Comparison of ENCODE assay signal across 10 cellular contexts in the genomic region with DNA sequence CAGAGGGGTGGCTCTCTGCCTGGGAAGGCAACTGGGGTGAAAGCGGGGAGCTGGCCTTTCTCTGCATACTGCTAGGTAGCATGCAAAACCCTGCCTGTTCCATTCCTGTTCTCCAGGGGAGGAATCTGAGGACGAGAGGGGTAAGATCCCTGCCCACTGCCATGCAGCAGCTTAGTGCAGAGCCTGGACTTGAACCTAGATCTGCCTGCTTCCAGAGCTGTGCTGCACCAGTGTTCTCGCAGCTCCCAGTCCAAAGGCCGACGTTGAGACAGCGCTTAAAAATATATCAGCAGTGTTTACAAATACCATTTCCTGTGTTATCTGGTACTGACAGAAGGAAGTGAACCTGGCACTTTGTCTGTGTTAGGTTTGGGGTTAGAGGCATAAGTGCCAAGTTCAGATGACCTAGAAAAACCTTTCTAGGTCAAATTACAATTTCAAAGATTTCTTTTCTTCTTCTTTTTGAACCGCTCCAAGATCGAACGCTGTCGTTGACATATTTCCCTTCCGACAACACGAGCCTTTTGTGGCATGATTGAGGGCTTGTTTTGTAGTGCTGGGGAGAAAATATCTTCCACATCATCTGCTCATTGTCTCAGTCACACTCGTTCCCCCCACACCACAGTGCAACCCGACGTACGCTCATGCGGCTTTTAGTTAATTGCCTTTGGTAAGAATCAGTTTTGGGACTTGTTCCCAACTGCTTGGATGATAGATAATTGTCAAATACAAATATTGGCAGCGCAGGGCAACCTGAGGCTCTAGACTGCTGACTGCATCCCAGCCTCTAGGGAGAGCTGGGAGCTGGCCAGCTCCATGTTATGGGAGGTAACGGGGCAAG. TPM values are rescaled to one million over a fixed set of nuclear protein-coding genes. Genes with fewer than 3 reads are reported as not detected.
A peak's percentile ranks its signal among the peaks of the same experiment; 100 is the strongest.
DNase-seq lines count a peak whose midpoint lies in the region; ATAC-seq, FAIRE-seq and TF ChIP-seq lines count a peak whose summit lies in the region.
"Had no signal": no experiment of that assay in that cellular context is flagged by ENCODE, and none has a peak within 500 bp of the region (broad histone marks: within the 10 kb centered on the region; RNA-seq: fewer than 3 reads in every experiment).

No MANE protein-coding gene starts in this region.

- H3K36me3 ChIP-seq in GM12878 (ENCODE audit: control insufficient read depth in 2 of 2, insufficient read depth in 2 of 2, low read length in 1 of 2), result no peaks in the 10 kb centered on the region

- no peak overlapping the region for H3K9ac ChIP-seq in GM12878 (ENCODE audit: control insufficient read depth, insufficient read depth, low read length)

- H3K4me1 ChIP-seq in GM12878 (ENCODE audit: control insufficient read depth, insufficient read depth, low read length), result peaks cover 33% of the 10 kb centered on the region

- WGBS in GM12878 (ENCODE audit: insufficient coverage, insufficient replicate concordance, low lambda C conversion rate, missing lambda C conversion rate), result 56% methylated on average over 19 of the region's 19 CpGs

- no peaks in the 10 kb centered on the region for H3K79me2 ChIP-seq in GM12878 (ENCODE audit: control insufficient read depth, insufficient read depth, low read length)

- FAIRE-seq in GM12878 (lab: Jason Lieb, UNC), result no peak

- RAD21 ChIA-PET in GM12878 (lab: Charles Lee; ENCODE audit: unreplicated experiment), result interaction anchor here (0.6 to 1.3 kb wide), 5 partner anchors 17 to 428 kb away, joined by 3 to 5 read pairs (median 3); no protein-coding TSS in a partner anchor

- TF ChIP-seq EP300 in GM12878 (IDR thresholded peaks at IDR 0.05; ENCODE audit: borderline replicate concordance in 1 of 2, control insufficient read depth in 1 of 2, low read depth in 2 of 2, low read length in 2 of 2), result no peak

- H3K4me3 ChIP-seq in GM12878, result no peak overlapping the region

- H3K36me3 Mint-ChIP-seq in activated CD4-positive, alpha-beta T cell treated with anti-CD3 and anti-CD28 coated beads, Interleukin-2, amount 10 ng/mL, durations not matched to agents 24 days and 14 days (ENCODE audit: low read depth), result peaks cover 15% of the 10 kb centered on the region
- H3K36me3 Mint-ChIP-seq in neural crest cell (ENCODE audit: low read depth), result no peaks in the 10 kb centered on the region
- H3K36me3 Mint-ChIP-seq in chondrocyte (ENCODE audit: low read depth), result no peaks in the 10 kb centered on the region

- in situ Hi-C loops in GM12878 (cut with MboI), result no loop called here

- peak overlapping the region; percentile 67 for H2AFZ ChIP-seq in GM12878 (ENCODE audit: control insufficient read depth, low read depth, low read length)

- no peak overlapping the region for H3K27ac ChIP-seq in GM12878 (ENCODE audit: control insufficient read depth, insufficient read depth)

- CTCF ChIA-PET in GM12878 (lab: Yijun Ruan, JAX), result interaction anchor here (0.8 to 0.9 kb wide), 2 partner anchors 11 to 209 kb away, joined by 3 read pairs; no protein-coding TSS in a partner anchor

- no TSS peak for BruUV-seq in GM12878 (replicated peaks; lab: Mats Ljungman, UMichigan)

- intact Hi-C loops in activated CD4-positive, alpha-beta T cell treated with anti-CD3 and anti-CD28 coated beads, Interleukin-2, amount 10 ng/mL, durations not matched to agents 24 days and 14 days (cut with micrococcal nuclease), result loop anchor here (5.0 kb wide), 1 partner anchor 502 kb away; a partner anchor contains a TSS
- intact Hi-C loops in GM12878 (cut with micrococcal nuclease; ENCODE audit: unreplicated experiment), result no loop called here

- peaks cover 12% of the 10 kb centered on the region for H3K27me3 Mint-ChIP-seq in activated CD4-positive, alpha-beta T cell treated with anti-CD3 and anti-CD28 coated beads, Interleukin-2, amount 10 ng/mL, durations not matched to agents 24 days and 14 days
- H3K27me3 Mint-ChIP-seq in neural crest cell (ENCODE audit: low read depth), result no peaks in the 10 kb centered on the region
- peaks cover 15% of the 10 kb centered on the region for H3K27me3 Mint-ChIP-seq in chondrocyte (ENCODE audit: low read depth)

- TF ChIP-seq POLR2A in GM12878 (IDR thresholded peaks at IDR 0.05; ENCODE audit: low read depth, low read length), result no peak

- DNase-seq in activated CD4-positive, alpha-beta T cell treated with anti-CD3 and anti-CD28 coated beads, Interleukin-2, amount 10 ng/mL, durations not matched to agents 24 days and 14 days, result no peak
- DNase-seq in activated CD4-positive, alpha-beta T cell treated with anti-CD3 and anti-CD28 coated beads, Interleukin-2, amount 50 U/mL, for 48 hours, result no peak
- DNase-seq in NCI-H2029 treated with DMSO at 0.1 percent for 48 hours (lab: John Stamatoyannopoulos, UW) (peak; percentile 91), GM12878 (ENCODE audit: low read depth, low spot score) (no peak), neural crest cell (ENCODE audit: low read depth, low spot score) (no peak), chondrocyte (ENCODE audit: low spot score) (no peak)
- DNase-seq: cortex of kidney, naive B cell had no signal

- H3K9me3 Mint-ChIP-seq in activated CD4-positive, alpha-beta T cell treated with anti-CD3 and anti-CD28 coated beads, Interleukin-2, amount 10 ng/mL, durations not matched to agents 24 days and 14 days, result peaks cover 16% of the 10 kb centered on the region
- H3K9me3 Mint-ChIP-seq in neural crest cell (no peaks in the 10 kb centered on the region), chondrocyte (ENCODE audit: low read depth) (no peaks in the 10 kb centered on the region)

- H3K4me2 ChIP-seq in GM12878 (ENCODE audit: control insufficient read depth, insufficient read depth), result peak overlapping the region; percentile 61

- POLR2A ChIA-PET in GM12878 (lab: Charles Lee), result interaction anchor here (1.0 to 1.5 kb wide), 2 partner anchors 18 kb away, joined by 3 read pairs; no protein-coding TSS in a partner anchor

- no peak for TF ChIP-seq RAD21 in GM12878 (IDR thresholded peaks at IDR 0.05; ENCODE audit: insufficient read depth, low read depth, low read length)

- H3K4me3 Mint-ChIP-seq in activated CD4-positive, alpha-beta T cell treated with anti-CD3 and anti-CD28 coated beads, Interleukin-2, amount 10 ng/mL, durations not matched to agents 24 days and 14 days, result peak overlapping the region; percentile 31
- H3K4me3 Mint-ChIP-seq in neural crest cell (no peak overlapping the region), chondrocyte (ENCODE audit: unreplicated experiment) (no peak overlapping the region)

- TF ChIP-seq CTCF in GM12878 (IDR thresholded peaks at IDR 0.05 in 2 of 3, conservative IDR thresholded peaks at IDR 0.05 in 1 of 3; ENCODE audit: control insufficient read depth in 2 of 3, extremely low read depth in 1 of 3, insufficient read depth in 1 of 3, low read depth in 3 of 3, low read length in 3 of 3), result no peak
- no peak for TF ChIP-seq CTCF in neural crest cell (conservative IDR thresholded peaks at IDR 0.05)
- no peak for TF ChIP-seq CTCF in chondrocyte (IDR thresholded peaks at IDR 0.05)

- H4K20me1 ChIP-seq in GM12878 (ENCODE audit: control insufficient read depth, insufficient read depth), result no peaks in the 10 kb centered on the region

- ATAC-seq in GM12878 (peak; percentile 11; the same call in 1 of the 3 replicates), HG03521 (IDR thresholded peaks at IDR 0.05; ENCODE audit: unreplicated experiment) (no peak), GM21381 (IDR thresholded peaks at IDR 0.05; ENCODE audit: unreplicated experiment) (no peak)

- SMC1A ChIA-PET in GM12878 (lab: Charles Lee; ENCODE audit: uncharacterized antibody, unreplicated experiment), result interaction anchor here (0.5 to 2.2 kb wide), 8 partner anchors 17 to 226 kb away, joined by 3 to 9 read pairs (median 3); no protein-coding TSS in a partner anchor

- H3K27ac Mint-ChIP-seq in activated CD4-positive, alpha-beta T cell treated with anti-CD3 and anti-CD28 coated beads, Interleukin-2, amount 10 ng/mL, durations not matched to agents 24 days and 14 days, result no peak overlapping the region
- H3K27ac Mint-ChIP-seq in neural crest cell (ENCODE audit: unreplicated experiment), result peak overlapping the region; percentile 13
- H3K27ac Mint-ChIP-seq in chondrocyte (ENCODE audit: unreplicated experiment), result no peak overlapping the region

- no peaks in the 10 kb centered on the region; the same call in 2 of the 3 replicates for H3K9me3 ChIP-seq in GM12878 (replicated peaks; ENCODE audit: control insufficient read depth, insufficient read depth, low read length)

- H3K4me1 Mint-ChIP-seq in activated CD4-positive, alpha-beta T cell treated with anti-CD3 and anti-CD28 coated beads, Interleukin-2, amount 10 ng/mL, durations not matched to agents 24 days and 14 days, result peaks cover 41% of the 10 kb centered on the region
- peaks cover 14% of the 10 kb centered on the region for H3K4me1 Mint-ChIP-seq in neural crest cell
- H3K4me1 Mint-ChIP-seq in chondrocyte (ENCODE audit: low read depth), result peaks cover 14% of the 10 kb centered on the region

- no peaks in the 10 kb centered on the region for H3K27me3 ChIP-seq in GM12878 (replicated peaks in 1 of 2; ENCODE audit: control insufficient read depth in 2 of 2, insufficient read depth in 2 of 2, low read length in 1 of 2)

TF ChIP-seq in GM12878, 131 proteins besides CTCF, POLR2A, EP300 and RAD21 (continues in another document):
- no peak for TF ChIP-seq ETV6 (conservative IDR thresholded peaks at IDR 0.05 in 1 of 2, IDR thresholded peaks at IDR 0.05 in 1 of 2; ENCODE audit: borderline replicate concordance in 1 of 2, low read depth in 1 of 2)
- peak; percentile 24; the same call in 1 of the 2 replicates for TF ChIP-seq MTA2 (IDR thresholded peaks at IDR 0.05; ENCODE audit: low read depth)

RNA-seq across cellular contexts. Expression of a gene that starts 44.6 kb away (rescaled TPM):
- total RNA-seq in activated CD4-positive, alpha-beta T cell treated with anti-CD3 and anti-CD28 coated beads, Interleukin-2, amount 10 ng/mL, durations not matched to agents 24 days and 14 days, result 1.4 and 2.6 TPM in 2 replicates
- total RNA-seq in GM12878 (2013; cell fraction: nucleolus; rRNA removed), result 10.6 and 14.4 TPM in 2 replicates
- 8.0 and 8.5 TPM in 2 replicates for total RNA-seq in GM12878 (2014; rRNA removed)
- 3.1 and 3.9 TPM in 2 replicates for total RNA-seq in GM12878 (2014; rRNA removed; fragmentation: Illumina TruSeq; extraction: Trizol)
- 40.5 and 40.6 TPM in 2 replicates for total RNA-seq in GM12878 (2021)
- polyA plus RNA-seq in GM12878 (2011; ENCODE audit: low read depth), result 4.9 TPM
- polyA plus RNA-seq in GM12878 (2011; rRNA removed), result 4.7 and 6.8 TPM in 2 replicates
- polyA plus RNA-seq in GM12878 (2011; cell fraction: cytosol; rRNA removed), result 9.0 and 15.7 TPM in 2 replicates
- 32.9 and 42.5 TPM in 2 replicates for polyA plus RNA-seq in GM12878 (2011; cell fraction: nucleus; rRNA removed)
- 11.0 and 15.1 TPM in 2 replicates for polyA plus RNA-seq in GM12878 (2012)
- 6.5 and 14.9 TPM in 2 replicates for polyA plus RNA-seq in GM12878 (2014; fragmentation: Illumina TruSeq; extraction: Trizol)
- polyA plus RNA-seq in GM12878 (2014; fragmentation: Nextera tagmentation; extraction: Ambion mirVana), result 1 to 10 TPM; 2.6 to 6.2 TPM
- 16.5 and 21.9 TPM in 2 replicates for polyA plus RNA-seq in GM12878 (2014; rRNA removed)
- 10 to 100 TPM in 1 of 2 experiments, 1 to 10 TPM in 1; 7.3 to 23.8 TPM for polyA plus RNA-seq in GM12878 (2016; fragmentation: Nextera tagmentation; extraction: Ambion mirVana)
- 4.6 and 11.5 TPM in 2 replicates for polyA minus RNA-seq in GM12878 (2011; rRNA and poly(A)+ RNA removed)
- polyA minus RNA-seq in GM12878 (2011; cell fraction: cytosol; rRNA and poly(A)+ RNA removed), result 18.1 and 22.3 TPM in 2 replicates
- polyA minus RNA-seq in GM12878 (2011; cell fraction: nucleus; rRNA and poly(A)+ RNA removed), result 8.6 and 14.6 TPM in 2 replicates
- 3.3 and 4.1 TPM in 2 replicates for total RNA-seq in neural crest cell
- 0.12 to 0.18 TPM in 2 of 3 replicates, not detected in the other for total RNA-seq in chondrocyte
